In genomic region chr7:149224352-149224751, GRCh38 we compare ENCODE assay signal across 2 cellular contexts.
TF ChIP-seq lines count a peak whose summit lies in the region.

No MANE protein-coding gene starts in this region.

TF ChIP-seq in HepG2, 621 proteins besides CTCF, POLR2A, EP300 and RAD21:
- TF ChIP-seq ELF3 (CRISPR knock-in tag; IDR thresholded peaks at IDR 0.05) (no peak), ZNF75D (CRISPR knock-in tag; IDR thresholded peaks at IDR 0.05; ENCODE audit: borderline replicate concordance) (no peak), ZNF510 (CRISPR knock-in tag; IDR thresholded peaks at IDR 0.05; ENCODE audit: low read depth) (no peak), ZNF451 (CRISPR knock-in tag; IDR thresholded peaks at IDR 0.05) (no peak), ARID4A (CRISPR knock-in tag; IDR thresholded peaks at IDR 0.05; ENCODE audit: borderline replicate concordance) (no peak), ZNF343 (CRISPR knock-in tag; IDR thresholded peaks at IDR 0.05) (no peak), REL (CRISPR knock-in tag; conservative IDR thresholded peaks at IDR 0.05) (no peak), KLF13 (CRISPR knock-in tag; IDR thresholded peaks at IDR 0.05) (no peak), ZBTB25 (CRISPR knock-in tag; IDR thresholded peaks at IDR 0.05) (no peak), RAD51 (IDR thresholded peaks at IDR 0.05; ENCODE audit: borderline replicate concordance) (no peak), RBFOX2 (IDR thresholded peaks at IDR 0.05; ENCODE audit: low read depth, low read length) (peak; percentile 55), ZNF251 (CRISPR knock-in tag; IDR thresholded peaks at IDR 0.05) (no peak), AGO2 (optimal IDR thresholded peaks at IDR 0.05; ENCODE audit: low read depth, low read length) (peak; percentile 59)
- TF ChIP-seq, protein P1, sequence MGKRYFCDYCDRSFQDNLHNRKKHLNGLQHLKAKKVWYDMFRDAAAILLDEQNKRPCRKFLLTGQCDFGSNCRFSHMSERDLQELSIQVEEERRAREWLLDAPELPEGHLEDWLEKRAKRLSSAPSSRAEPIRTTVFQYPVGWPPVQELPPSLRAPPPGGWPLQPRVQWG (CRISPR knock-in tag; IDR thresholded peaks at IDR 0.05; ENCODE audit: borderline replicate concordance, low read depth) = no peak
- TF ChIP-seq, protein P2, sequence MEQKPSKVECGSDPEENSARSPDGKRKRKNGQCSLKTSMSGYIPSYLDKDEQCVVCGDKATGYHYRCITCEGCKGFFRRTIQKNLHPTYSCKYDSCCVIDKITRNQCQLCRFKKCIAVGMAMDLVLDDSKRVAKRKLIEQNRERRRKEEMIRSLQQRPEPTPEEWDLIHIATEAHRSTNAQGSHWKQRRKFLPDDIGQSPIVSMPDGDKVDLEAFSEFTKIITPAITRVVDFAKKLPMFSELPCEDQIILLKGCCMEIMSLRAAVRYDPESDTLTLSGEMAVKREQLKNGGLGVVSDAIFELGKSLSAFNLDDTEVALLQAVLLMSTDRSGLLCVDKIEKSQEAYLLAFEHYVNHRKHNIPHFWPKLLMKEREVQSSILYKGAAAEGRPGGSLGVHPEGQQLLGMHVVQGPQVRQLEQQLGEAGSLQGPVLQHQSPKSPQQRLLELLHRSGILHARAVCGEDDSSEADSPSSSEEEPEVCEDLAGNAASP (CRISPR knock-in tag; IDR thresholded peaks at IDR 0.05; ENCODE audit: borderline replicate concordance) = no peak
- TF ChIP-seq, protein P3, sequence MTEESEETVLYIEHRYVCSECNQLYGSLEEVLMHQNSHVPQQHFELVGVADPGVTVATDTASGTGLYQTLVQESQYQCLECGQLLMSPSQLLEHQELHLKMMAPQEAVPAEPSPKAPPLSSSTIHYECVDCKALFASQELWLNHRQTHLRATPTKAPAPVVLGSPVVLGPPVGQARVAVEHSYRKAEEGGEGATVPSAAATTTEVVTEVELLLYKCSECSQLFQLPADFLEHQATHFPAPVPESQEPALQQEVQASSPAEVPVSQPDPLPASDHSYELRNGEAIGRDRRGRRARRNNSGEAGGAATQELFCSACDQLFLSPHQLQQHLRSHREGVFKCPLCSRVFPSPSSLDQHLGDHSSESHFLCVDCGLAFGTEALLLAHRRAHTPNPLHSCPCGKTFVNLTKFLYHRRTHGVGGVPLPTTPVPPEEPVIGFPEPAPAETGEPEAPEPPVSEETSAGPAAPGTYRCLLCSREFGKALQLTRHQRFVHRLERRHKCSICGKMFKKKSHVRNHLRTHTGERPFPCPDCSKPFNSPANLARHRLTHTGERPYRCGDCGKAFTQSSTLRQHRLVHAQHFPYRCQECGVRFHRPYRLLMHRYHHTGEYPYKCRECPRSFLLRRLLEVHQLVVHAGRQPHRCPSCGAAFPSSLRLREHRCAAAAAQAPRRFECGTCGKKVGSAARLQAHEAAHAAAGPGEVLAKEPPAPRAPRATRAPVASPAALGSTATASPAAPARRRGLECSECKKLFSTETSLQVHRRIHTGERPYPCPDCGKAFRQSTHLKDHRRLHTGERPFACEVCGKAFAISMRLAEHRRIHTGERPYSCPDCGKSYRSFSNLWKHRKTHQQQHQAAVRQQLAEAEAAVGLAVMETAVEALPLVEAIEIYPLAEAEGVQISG (CRISPR knock-in tag; IDR thresholded peaks at IDR 0.05) = no peak

TF ChIP-seq in GM12891, 5 proteins besides CTCF, POLR2A, EP300 and RAD21:
- TF ChIP-seq POU2F2 (IDR thresholded peaks at IDR 0.05; ENCODE audit: low read depth, low read length) (no peak), POLR2AphosphoS5 (IDR thresholded peaks at IDR 0.05; ENCODE audit: low read depth, low read length) (no peak), SPI1 (IDR thresholded peaks at IDR 0.05; ENCODE audit: low read depth, low read length) (no peak), PAX5 (IDR thresholded peaks at IDR 0.05; ENCODE audit: insufficient read depth, low read length, severe bottlenecking) (no peak), TAF1 (IDR thresholded peaks at IDR 0.05; ENCODE audit: low read depth, low read length) (no peak)
